Comparison of ENCODE assay signal across 17 cellular contexts in genomic region chr9:105144076-105144475, GRCh38.
DNase-seq lines count a peak whose midpoint lies in the region; ATAC-seq and TF ChIP-seq lines count a peak whose summit lies in the region.
"Had no signal": no experiment of that assay in that cellular context is flagged by ENCODE, and none has a peak within 500 bp of the region (broad histone marks: within the 10 kb centered on the region; RNA-seq: fewer than 3 reads in every experiment).

No MANE protein-coding gene starts in this region.

- intact Hi-C loops in right lobe of liver (cut with DNase I), result loop anchor here in 1 of 2 donors (10.0 kb wide), 1 partner anchor 149 kb away; no protein-coding TSS in a partner anchor

- H3K27ac ChIP-seq in HL-60 (replicated peaks) (no peak overlapping the region), right lobe of liver (no peak overlapping the region)

- TF ChIP-seq POLR2A in NB4 (IDR thresholded peaks at IDR 0.05; ENCODE audit: extremely low read depth, insufficient read length) (no peak), right lobe of liver (IDR thresholded peaks at IDR 0.05) (no peak)

- ATAC-seq in right lobe of liver, result peak in 3 of 4 donors; percentile 21 to 40 (median 39)
- ATAC-seq: K562 had no signal

- H3K9me3 ChIP-seq in right lobe of liver, result no peaks in the 10 kb centered on the region
- H3K9me3 ChIP-seq: SK-N-SH had no signal

- H3K36me3 ChIP-seq in right lobe of liver, result no peaks in the 10 kb centered on the region

- H3K4me3 ChIP-seq in HL-60 (replicated peaks; ENCODE audit: insufficient read depth, low read length) (no peak overlapping the region), NB4 (ENCODE audit: low read depth, low read length) (no peak overlapping the region), epithelial cell of esophagus (ENCODE audit: low read length) (no peak overlapping the region), right lobe of liver (no peak overlapping the region)
- H3K4me3 ChIP-seq: K562 had no signal

- no peak for TF ChIP-seq CTCF in HL-60 (IDR thresholded peaks at IDR 0.05; ENCODE audit: insufficient read depth, low read length)
- TF ChIP-seq CTCF in NB4 (IDR thresholded peaks at IDR 0.05; ENCODE audit: low read depth, low read length), result no peak
- no peak for TF ChIP-seq CTCF in epithelial cell of esophagus (IDR thresholded peaks at IDR 0.05; ENCODE audit: insufficient read depth, low read depth, low read length, missing control alignments)
- no peak for TF ChIP-seq CTCF in right lobe of liver (IDR thresholded peaks at IDR 0.05)

- no peaks in the 10 kb centered on the region for H3K27me3 ChIP-seq in HL-60 (ENCODE audit: insufficient read depth, poor library complexity, severe bottlenecking)
- no peaks in the 10 kb centered on the region for H3K27me3 ChIP-seq in right lobe of liver

- DNase-seq in HL-60 (ENCODE audit: low read depth in 1 of 2, low spot score in 1 of 2) (peak; percentile 45 to 76), NB4 (ENCODE audit: low read depth) (peak; percentile 65), epithelial cell of esophagus (ENCODE audit: low read depth) (peak; percentile 90), right lobe of liver (no peak), HCEC 1CT (no peak), amniotic stem cell (lab: John Stamatoyannopoulos, UW) (no peak), NCI-H345 (lab: John Stamatoyannopoulos, UW) (no peak)
- DNase-seq: ACHN; CD4-positive, CD25-positive, alpha-beta regulatory T cell; COR-L47; H7; NCI-H1048; NCI-H1436 treated with DMSO at 0.1 percent for 48 hours; NCI-H2029; Right ventricle myocardium superior; SK-N-SH had no signal

- no peaks in the 10 kb centered on the region for H3K4me1 ChIP-seq in right lobe of liver

- WGBS in right lobe of liver (ENCODE audit: insufficient coverage, low coverage, low lambda C conversion rate, missing lambda C conversion rate), result 70% methylated on average over 1 of the region's 1 CpG

Comparison
In these comparisons a context has a peak if more than half of its experiments do, and no peak if none do; other contexts are left out.
1. DNase-seq: peak in HL-60 (2 of 2), NB4 (single experiment) and epithelial cell of esophagus (single experiment); none in right lobe of liver (0 of 3), HCEC 1CT (single experiment), amniotic stem cell (single experiment) and NCI-H345 (single experiment).